ENCODE assay signal across 14 cellular contexts in the genomic region with DNA sequence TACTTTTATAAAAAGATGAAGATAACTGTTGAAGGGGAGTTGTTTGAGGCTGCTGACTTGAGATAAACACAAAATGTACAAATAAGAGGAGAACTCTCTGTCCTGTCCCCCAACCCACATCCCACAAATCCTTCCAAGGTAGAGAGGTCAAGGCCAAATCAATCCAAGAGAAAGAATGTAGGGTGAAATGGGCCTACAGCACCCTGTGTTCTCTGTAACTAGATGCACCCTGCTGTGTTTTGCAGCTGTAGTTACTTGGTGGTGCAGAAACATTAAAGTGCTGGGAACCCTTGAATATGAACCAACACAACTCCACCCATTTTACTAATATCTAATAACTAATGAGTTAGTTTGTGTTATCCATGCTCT. TPM values are rescaled to one million over a fixed set of nuclear protein-coding genes. Genes with fewer than 3 reads are reported as not detected.
DNase-seq lines count a peak whose midpoint lies in the region; ATAC-seq and TF ChIP-seq lines count a peak whose summit lies in the region.
"Had no signal": no experiment of that assay in that cellular context is flagged by ENCODE, and none has a peak within 500 bp of the region (broad histone marks: within the 10 kb centered on the region; RNA-seq: fewer than 3 reads in every experiment).

No MANE protein-coding gene starts in this region.

- H3K36me3 ChIP-seq in ACC112 (ENCODE audit: insufficient read depth, low read length) (no peaks in the 10 kb centered on the region), IMR-90 (ENCODE audit: control insufficient read depth, insufficient read depth, low read length) (peaks cover 2% of the 10 kb centered on the region; the same call in 1 of the 2 replicates), osteoblast (ENCODE audit: insufficient read depth, low read length) (no peaks in the 10 kb centered on the region)
- H3K36me3 ChIP-seq: BE2C had no signal

- H4K5ac ChIP-seq in IMR-90 (ENCODE audit: low read depth, low read length) = no peak overlapping the region

- H2AFZ ChIP-seq in ACC112 (ENCODE audit: low read length, unreplicated experiment) = no peak overlapping the region
- no peak overlapping the region for H2AFZ ChIP-seq in IMR-90 (replicated peaks; ENCODE audit: low read length, poor library complexity)
- H2AFZ ChIP-seq in osteoblast (ENCODE audit: low read length) = no peak overlapping the region

- peak overlapping the region; percentile 47; the same call in 1 of the 3 replicates for H2BK15ac ChIP-seq in IMR-90 (ENCODE audit: low read depth, low read length)

- H3K27ac ChIP-seq in ACC112 (ENCODE audit: low read depth, low read length) (peak overlapping the region; percentile 9; the same call in 1 of the 2 replicates), IMR-90 (ENCODE audit: insufficient read depth, low read length) (peak overlapping the region; percentile 34; the same call in 1 of the 2 replicates), osteoblast (ENCODE audit: low read depth, low read length) (no peak overlapping the region)

- POLR2A ChIA-PET in IMR-90 (lab: Charles Lee; ENCODE audit: unreplicated experiment) = no interaction called here

- H3K4me2 ChIP-seq in IMR-90 (ENCODE audit: low read depth, low read length) = no peak overlapping the region; the same call in 1 of the 2 replicates
- no peak overlapping the region for H3K4me2 ChIP-seq in osteoblast (ENCODE audit: insufficient read depth, low read length)

- H3K27me3 ChIP-seq in ACC112 (ENCODE audit: insufficient read depth, low read length) (no peaks in the 10 kb centered on the region), IMR-90 (ENCODE audit: control insufficient read depth, insufficient read depth, low read length) (no peaks in the 10 kb centered on the region), osteoblast (ENCODE audit: insufficient read depth, low read length) (no peaks in the 10 kb centered on the region)
- H3K27me3 ChIP-seq: BE2C had no signal

- peaks cover 5% of the 10 kb centered on the region; the same call in 1 of the 2 replicates for H3K9me1 ChIP-seq in IMR-90 (ENCODE audit: insufficient read depth, low read length)

- no peaks in the 10 kb centered on the region for H4K20me1 ChIP-seq in IMR-90 (ENCODE audit: insufficient read depth, low read length)
- no peaks in the 10 kb centered on the region for H4K20me1 ChIP-seq in osteoblast (ENCODE audit: insufficient read depth, low read length)

- peaks cover 50% of the 10 kb centered on the region for H3K4me1 Mint-ChIP-seq in chondrocyte (ENCODE audit: low read depth)

- no peak for TF ChIP-seq POLR2A in IMR-90 (IDR thresholded peaks at IDR 0.05; ENCODE audit: low read depth, low read length)

- H3K36me3 Mint-ChIP-seq in chondrocyte (ENCODE audit: low read depth) = no peaks in the 10 kb centered on the region

- H3K9me3 ChIP-seq in IMR-90 (ENCODE audit: control insufficient read depth, insufficient read depth, low read length) (no peaks in the 10 kb centered on the region), osteoblast (ENCODE audit: low read depth, low read length) (no peaks in the 10 kb centered on the region)
- H3K9me3 ChIP-seq: BE2C had no signal

- in situ Hi-C loops in IMR-90 (cut with MboI; ENCODE audit: low sequenced_read_pairs) = no loop called here

- ATAC-seq in IMR-90 (ENCODE audit: low read depth) (no peak), HG02840 (IDR thresholded peaks at IDR 0.05; ENCODE audit: low FRiP score, unreplicated experiment) (no peak), sciatic nerve (no peak)

- H3K14ac ChIP-seq in IMR-90 (replicated peaks; ENCODE audit: low read depth, low read length) = 0 out of 2 replicates have a peak overlapping the region, but pooled peaks have one; percentile 10

- H3K79me1 ChIP-seq in IMR-90 (ENCODE audit: low read depth in 1 of 2, low read length in 2 of 2) = peaks cover 8 to 24% of the 10 kb centered on the region in 2 experiments; a peak in 3 of 4 replicates

- H2AK5ac ChIP-seq in IMR-90 (ENCODE audit: low read depth, low read length) = no peak overlapping the region

- no peak overlapping the region for H3K56ac ChIP-seq in IMR-90 (ENCODE audit: extremely low read depth, insufficient read depth, low read length)

- CTCF ChIA-PET in IMR-90 (lab: Yijun Ruan, JAX) = interaction anchor here (0.7 kb wide), 1 partner anchor 10 kb away, joined by 3 read pairs; no protein-coding TSS in a partner anchor

- 0 out of 2 replicates have a peak overlapping the region, but pooled peaks have one; percentile 17 for H3K18ac ChIP-seq in IMR-90 (ENCODE audit: low read depth, low read length)

- no TSS peak for BruUV-seq in IMR-90 (replicated peaks; lab: Mats Ljungman, UMichigan)

- no peak overlapping the region for H2BK5ac ChIP-seq in IMR-90 (ENCODE audit: low read depth, low read length, poor library complexity, severe bottlenecking)

- no peak overlapping the region for H2BK120ac ChIP-seq in IMR-90 (ENCODE audit: low read depth, low read length)

- no peak overlapping the region for H4K91ac ChIP-seq in IMR-90 (ENCODE audit: insufficient read depth, low read depth, low read length)

- H3K4me3 ChIP-seq in ACC112 (ENCODE audit: low read depth, low read length) = no peak overlapping the region
- no peak overlapping the region for H3K4me3 ChIP-seq in IMR-90 (ENCODE audit: insufficient read depth, low read depth, low read length)
- H3K4me3 ChIP-seq in osteoblast (ENCODE audit: insufficient read depth, low read length) = no peak overlapping the region

- H3K27me3 Mint-ChIP-seq in chondrocyte (ENCODE audit: low read depth) = no peaks in the 10 kb centered on the region

- 0 out of 2 replicates have a peak overlapping the region, but pooled peaks have one; percentile 19 for H3K4ac ChIP-seq in IMR-90 (ENCODE audit: low read depth, low read length)

- H3K23ac ChIP-seq in IMR-90 (ENCODE audit: low read depth, low read length) = peak overlapping the region; percentile 65; the same call in 1 of the 2 replicates

- H2AK9ac ChIP-seq in IMR-90 (replicated peaks; ENCODE audit: low read depth, low read length, poor library complexity) = no peak overlapping the region

- intact Hi-C loops in IMR-90 (cut with micrococcal nuclease) = no loop called here
- intact Hi-C loops in sciatic nerve (cut with DNase I) = no loop called here

- no peak for TF ChIP-seq RAD21 in IMR-90 (IDR thresholded peaks at IDR 0.05; ENCODE audit: low read length)

- dilution Hi-C loops in IMR-90 (cut with HindIII; ENCODE audit: low sequenced_read_pairs, unreplicated experiment) = no loop called here

- no peak overlapping the region for H3K9ac ChIP-seq in IMR-90 (ENCODE audit: low read depth, low read length)

- H3K4me3 Mint-ChIP-seq in chondrocyte (ENCODE audit: unreplicated experiment) = no peak overlapping the region

- H2BK20ac ChIP-seq in IMR-90 (ENCODE audit: low read depth, low read length) = no peak overlapping the region; the same call in 1 of the 2 replicates

- DNase-seq in IMR-90 (no peak), chondrocyte (ENCODE audit: low spot score) (no peak), osteoblast (ENCODE audit: insufficient read length, low spot score, missing footprints) (peak; percentile 89), sciatic nerve (ENCODE audit: low spot score) (no peak), COR-L47 (lab: John Stamatoyannopoulos, UW) (no peak)
- no peak for DNase-seq in effector CD4-positive, alpha-beta T cell
- DNase-seq: BE2C; CD4-positive, alpha-beta memory T cell; NCI-H1417 treated with DMSO at 0.1 percent for 48 hours; NCI-H2081; NCI-H526 treated with DMSO at 0.1 percent for 48 hours; NK-92 treated with Interleukin-12 subunit alpha and Interleukin-12 subunit beta, amount 100 ng/mL, for 24 hours had no signal

- peaks cover 17% of the 10 kb centered on the region for H3K4me1 ChIP-seq in ACC112 (ENCODE audit: control insufficient read depth, insufficient read depth, low read length, unreplicated experiment)
- peaks cover 11% of the 10 kb centered on the region for H3K4me1 ChIP-seq in IMR-90 (ENCODE audit: control insufficient read depth, insufficient read depth, low read length)
- H3K4me1 ChIP-seq in osteoblast (ENCODE audit: insufficient read depth, low read length) = peaks cover 30% of the 10 kb centered on the region

- H3K27ac Mint-ChIP-seq in chondrocyte (ENCODE audit: unreplicated experiment) = peak overlapping the region; percentile 95

- no peak overlapping the region for H4K8ac ChIP-seq in IMR-90 (ENCODE audit: low read depth in 2 of 2, low read length in 2 of 2)

- TF ChIP-seq CTCF in IMR-90 (conservative IDR thresholded peaks at IDR 0.05; ENCODE audit: low read depth, low read length) = no peak
- TF ChIP-seq CTCF in chondrocyte (IDR thresholded peaks at IDR 0.05) = no peak
- TF ChIP-seq CTCF in osteoblast (IDR thresholded peaks at IDR 0.05; ENCODE audit: extremely low read depth, low read depth, low read length) = no peak

- H3K79me2 ChIP-seq in ACC112 (ENCODE audit: control insufficient read depth, insufficient read depth, low read length, unreplicated experiment) = peaks cover 22% of the 10 kb centered on the region
- peaks cover 23% of the 10 kb centered on the region for H3K79me2 ChIP-seq in osteoblast (ENCODE audit: insufficient read depth, low read length)

- H3K9me3 Mint-ChIP-seq in chondrocyte (ENCODE audit: low read depth) = no peaks in the 10 kb centered on the region

TF ChIP-seq in IMR-90, 13 proteins besides CTCF, POLR2A, EP300 and RAD21 (continues in another document):
- TF ChIP-seq USF2 (IDR thresholded peaks at IDR 0.05; ENCODE audit: low read depth, low read length) (no peak), BHLHE40 (IDR thresholded peaks at IDR 0.05; ENCODE audit: low read depth, low read length) (no peak), SMC3 (IDR thresholded peaks at IDR 0.05; ENCODE audit: low read depth, low read length) (no peak), CHD1 (IDR thresholded peaks at IDR 0.05; ENCODE audit: low read depth, low read length) (no peak), MXI1 (IDR thresholded peaks at IDR 0.05; ENCODE audit: borderline replicate concordance, low read depth, low read length) (no peak), FOS (IDR thresholded peaks at IDR 0.05; ENCODE audit: low read depth, low read length) (no peak), MAZ (IDR thresholded peaks at IDR 0.05; ENCODE audit: borderline replicate concordance, low read depth, low read length) (no peak)

RNA-seq across cellular contexts. Expression of gene LHFPL2, which starts 2.0 kb away (rescaled TPM):
- total RNA-seq in IMR-90 (2012; rRNA removed) = 11.1 and 11.3 TPM in 2 replicates
- polyA plus RNA-seq in IMR-90 (2012; rRNA removed) = 5.0 and 6.5 TPM in 2 replicates
- polyA plus RNA-seq in IMR-90 (2012; cell fraction: cytosol; rRNA removed) = 3.8 and 6.1 TPM in 2 replicates
- 4.8 and 12.1 TPM in 2 replicates for polyA plus RNA-seq in IMR-90 (2012; cell fraction: nucleus; rRNA removed; ENCODE audit: low replicate concordance)
- 45.4 to 49.6 TPM (median 49.4 TPM) in 3 replicates for total RNA-seq in chondrocyte
- total RNA-seq in osteoblast = 63.6 and 64.4 TPM in 2 replicates
- 33.4 TPM for total RNA-seq in sciatic nerve
